Comparison of ENCODE assay signal across 28 cellular contexts in genomic region chr7:130263130-130263529, GRCh38. TPM values are rescaled to one million over a fixed set of nuclear protein-coding genes. Genes with fewer than 3 reads are reported as not detected.
DNase-seq lines count a peak whose midpoint lies in the region; ATAC-seq and TF ChIP-seq lines count a peak whose summit lies in the region.
"Had no signal": no experiment of that assay in that cellular context is flagged by ENCODE, and none has a peak within 500 bp of the region (broad histone marks: within the 10 kb centered on the region; RNA-seq: fewer than 3 reads in every experiment).

No MANE protein-coding gene starts in this region.

- H3K27me3 ChIP-seq in GM23338 (ENCODE audit: insufficient read depth) (no peaks in the 10 kb centered on the region), smooth muscle cell (ENCODE audit: low read depth) (no peaks in the 10 kb centered on the region), testis (no peaks in the 10 kb centered on the region)
- H3K27me3 ChIP-seq: adrenal gland, tibial nerve had no signal

- no peak overlapping the region for H3K27ac Mint-ChIP-seq in GM23338
- peak overlapping the region in 3 of 5 experiments; percentile 24 to 70 (median 69) for H3K27ac Mint-ChIP-seq in brain
- H3K27ac Mint-ChIP-seq: activated CD4-positive, alpha-beta memory T cell treated with anti-CD3 and anti-CD28 coated beads for 36 hours; activated naive CD4-positive, alpha-beta T cell treated with anti-CD3 and anti-CD28 coated beads, Interleukin-2, amount 10 ng/mL, durations not matched to agents 7 days and 5 days; CD4-positive, CD25-positive, alpha-beta regulatory T cell; IgD-negative memory B cell; T-cell had no signal

- peaks cover 16% of the 10 kb centered on the region for H3K4me1 ChIP-seq in GM23338 (ENCODE audit: insufficient read depth)
- H3K4me1 ChIP-seq in smooth muscle cell (ENCODE audit: low read depth) = peaks cover 22% of the 10 kb centered on the region
- no peaks in the 10 kb centered on the region for H3K4me1 ChIP-seq in testis
- H3K4me1 ChIP-seq: adrenal gland, tibial nerve had no signal

- no peak overlapping the region for H3K27ac ChIP-seq in GM23338 (ENCODE audit: low read depth)
- no peak overlapping the region for H3K27ac ChIP-seq in smooth muscle cell (ENCODE audit: low read depth)
- H3K27ac ChIP-seq in testis = no peak overlapping the region
- H3K27ac ChIP-seq: adrenal gland, tibial nerve had no signal

- H3K4me3 ChIP-seq in GM23338 (no peak overlapping the region), smooth muscle cell (no peak overlapping the region), testis (no peak overlapping the region)
- H3K4me3 ChIP-seq: adrenal gland, tibial nerve had no signal

- H4K20me1 ChIP-seq in GM23338 (replicated peaks; ENCODE audit: insufficient read depth) = no peaks in the 10 kb centered on the region
- H4K20me1 ChIP-seq in smooth muscle cell (ENCODE audit: low read depth) = no peaks in the 10 kb centered on the region

- intact Hi-C loops in testis (cut with DNase I; ENCODE audit: low total_unique reads) = no loop called here

- H2AFZ ChIP-seq in GM23338 (0 out of 2 replicates have a peak overlapping the region, but pooled peaks have one; percentile 16), smooth muscle cell (ENCODE audit: low read depth) (peak overlapping the region; percentile 41)

- H3K9me3 ChIP-seq in smooth muscle cell (replicated peaks; ENCODE audit: low read depth) (peaks cover 8% of the 10 kb centered on the region), testis (no peaks in the 10 kb centered on the region)
- H3K9me3 ChIP-seq: adrenal gland had no signal

- H3K79me2 ChIP-seq in GM23338 (replicated peaks; ENCODE audit: insufficient read depth) (no peaks in the 10 kb centered on the region), smooth muscle cell (ENCODE audit: low read depth) (no peaks in the 10 kb centered on the region)

- no peak for TF ChIP-seq CTCF in GM23338 (conservative IDR thresholded peaks at IDR 0.05; ENCODE audit: low read depth in 2 of 2)
- TF ChIP-seq CTCF in brain (conservative IDR thresholded peaks at IDR 0.05) = no peak
- no peak for TF ChIP-seq CTCF in smooth muscle cell (IDR thresholded peaks at IDR 0.05; ENCODE audit: borderline replicate concordance, insufficient read depth, poor library complexity, severe bottlenecking)
- no peak for TF ChIP-seq CTCF in testis (IDR thresholded peaks at IDR 0.05)

- H3K9ac ChIP-seq in smooth muscle cell (ENCODE audit: low read depth) = no peak overlapping the region

- H3F3A ChIP-seq in GM23338 (replicated peaks; ENCODE audit: low read depth) = no peaks in the 10 kb centered on the region
- H3F3A ChIP-seq in smooth muscle cell (ENCODE audit: low read depth) = no peaks in the 10 kb centered on the region

- H3K4me1 Mint-ChIP-seq in GM23338 = peaks cover 35% of the 10 kb centered on the region
- peaks cover 18% of the 10 kb centered on the region for H3K4me1 Mint-ChIP-seq in brain
- H3K4me1 Mint-ChIP-seq: activated naive CD4-positive, alpha-beta T cell treated with anti-CD3 and anti-CD28 coated beads, Interleukin-2, amount 10 ng/mL, durations not matched to agents 7 days and 5 days; CD4-positive, CD25-positive, alpha-beta regulatory T cell; IgD-negative memory B cell; T-cell had no signal

- H3K4me2 ChIP-seq in GM23338 (no peak overlapping the region), smooth muscle cell (no peak overlapping the region)

- H3K36me3 Mint-ChIP-seq in GM23338 (ENCODE audit: low read depth) (peaks cover 19% of the 10 kb centered on the region; the same call in 2 of the 3 replicates), brain (peaks cover 14% of the 10 kb centered on the region)
- H3K36me3 Mint-ChIP-seq: activated naive CD4-positive, alpha-beta T cell treated with anti-CD3 and anti-CD28 coated beads, Interleukin-2, amount 10 ng/mL, durations not matched to agents 7 days and 5 days; CD4-positive, CD25-positive, alpha-beta regulatory T cell; T-cell had no signal

- H3K27me3 Mint-ChIP-seq in GM23338 (ENCODE audit: insufficient read depth, low read depth, poor library complexity) (peaks cover 8% of the 10 kb centered on the region), brain (no peaks in the 10 kb centered on the region)
- H3K27me3 Mint-ChIP-seq: activated CD4-positive, alpha-beta memory T cell treated with anti-CD3 and anti-CD28 coated beads for 36 hours had no signal

- H3K9me3 Mint-ChIP-seq in GM23338 (peaks cover 31% of the 10 kb centered on the region), brain (peaks cover 25 to 44% (median 41%) of the 10 kb centered on the region in 5 experiments)
- H3K9me3 Mint-ChIP-seq: T-cell had no signal

- DNase-seq in GM23338 (ENCODE audit: low spot score) (no peak), NCI-H2227 (lab: John Stamatoyannopoulos, UW; ENCODE audit: unreplicated experiment) (peak; percentile 44), smooth muscle cell (lab: John Stamatoyannopoulos, UW; ENCODE audit: unreplicated experiment) (no peak), A172 (ENCODE audit: low spot score) (no peak), testis (no peak), pons (ENCODE audit: low spot score) (no peak)
- DNase-seq: activated CD4-positive, alpha-beta memory T cell treated with anti-CD3 and anti-CD28 coated beads for 36 hours; activated naive CD4-positive, alpha-beta T cell treated with anti-CD3 and anti-CD28 coated beads, Interleukin-2, amount 10 ng/mL, durations not matched to agents 7 days and 5 days; adrenal gland; Calu3; CD4-positive, CD25-positive, alpha-beta regulatory T cell; dermis blood vessel endothelial cell; GOT3; NCI-H2029 treated with DMSO at 0.1 percent for 48 hours; NCI-H345; NCI-H748 treated with DMSO at 0.1 percent for 48 hours; stimulated activated CD4-positive, alpha-beta T cell treated with anti-CD3 and anti-CD28 coated beads, Interleukin-4, amount 100 ng/mL, for 24 hours; T-cell had no signal

- no peak for ATAC-seq in GM23338
- ATAC-seq: activated CD4-positive, CD25-positive, alpha-beta regulatory T cell treated with anti-CD3 and anti-CD28 coated beads, Interleukin-2, amount 50 U/mL, for 24 hours; esophagus mucosa; T-cell had no signal

- peaks cover 3% of the 10 kb centered on the region; the same call in 1 of the 2 replicates for H3K9me2 ChIP-seq in GM23338 (ENCODE audit: insufficient read depth)

- H3K36me3 ChIP-seq in GM23338 (ENCODE audit: insufficient read depth) (peaks cover 5% of the 10 kb centered on the region; the same call in 1 of the 2 replicates), smooth muscle cell (ENCODE audit: low read depth) (peaks cover 2% of the 10 kb centered on the region), testis (ENCODE audit: low read depth, missing control alignments) (no peaks in the 10 kb centered on the region)
- H3K36me3 ChIP-seq: adrenal gland, tibial nerve had no signal

- H3K4me3 Mint-ChIP-seq in GM23338 (no peak overlapping the region), brain (no peak overlapping the region)
- H3K4me3 Mint-ChIP-seq: activated CD4-positive, alpha-beta memory T cell treated with anti-CD3 and anti-CD28 coated beads for 36 hours; activated naive CD4-positive, alpha-beta T cell treated with anti-CD3 and anti-CD28 coated beads, Interleukin-2, amount 10 ng/mL, durations not matched to agents 7 days and 5 days; CD4-positive, CD25-positive, alpha-beta regulatory T cell; IgD-negative memory B cell; T-cell had no signal

- WGBS in smooth muscle cell (ENCODE audit: low lambda C conversion rate) = 66% methylated on average over 2 of the region's 2 CpGs
- WGBS in testis, 2 donors = 56 to 82% methylated on average over 2 of the region's 2 CpGs

- TF ChIP-seq POLR2A in testis (IDR thresholded peaks at IDR 0.05) = no peak

TF ChIP-seq in GM23338, 12 proteins besides CTCF, POLR2A, EP300 and RAD21 (continues in another document):
- TF ChIP-seq NANOG (IDR thresholded peaks at IDR 0.05; ENCODE audit: borderline replicate concordance) (no peak), POLR2AphosphoS5 (IDR thresholded peaks at IDR 0.05; ENCODE audit: low read depth) (no peak), ZNF331 (CRISPR knock-in tag; IDR thresholded peaks at IDR 0.05; ENCODE audit: low read depth) (no peak), STAT1 (IDR thresholded peaks at IDR 0.05; ENCODE audit: unreplicated experiment) (no peak)

RNA-seq across cellular contexts. Expression of gene CPA2, which starts 3.5 kb away (rescaled TPM):
- not detected in 2 replicates for total RNA-seq in GM23338 (2014; rRNA removed; shearing (Covaris generic))
- polyA plus RNA-seq in GM23338 (2016; fragmentation: Nextera tagmentation; extraction: Ambion mirVana) (not detected in 2 replicates), brain (ENCODE audit: insufficient read depth, low read depth, low replicate concordance) (0.97 TPM), smooth muscle cell (0.18 TPM in 1 of 2 replicates, not detected in the other), testis (ENCODE audit: insufficient read depth, low read depth, low replicate concordance) (1.1 TPM)
- total RNA-seq in smooth muscle cell (not detected in 2 replicates), testis (1 to 10 TPM; 1.4 to 2.4 TPM)
- total RNA-seq in A172 (2014; rRNA removed; shearing (Covaris generic)) = not detected in 2 replicates
- total RNA-seq: Calu3; CD4-positive, CD25-positive, alpha-beta regulatory T cell; dermis blood vessel endothelial cell; esophagus mucosa; fibroblast of villous mesenchyme; HT-29; OCI-LY7; SK-MEL-5 had no signal
- polyA plus RNA-seq: CD4-positive, CD25-positive, alpha-beta regulatory T cell; IgD-negative memory B cell had no signal

RNA-seq across cellular contexts. Expression of gene CPA4, which starts 29.8 kb away (rescaled TPM):
- not detected in 2 replicates for total RNA-seq in GM23338 (2014; rRNA removed; shearing (Covaris generic))
- polyA plus RNA-seq in GM23338 (2016; fragmentation: Nextera tagmentation; extraction: Ambion mirVana) = not detected in 2 replicates
- polyA plus RNA-seq in brain (ENCODE audit: insufficient read depth, low read depth, low replicate concordance) = 0.34 TPM
- total RNA-seq in smooth muscle cell = 8.8 and 14.8 TPM in 2 replicates
- 6.3 and 12.3 TPM in 2 replicates for polyA plus RNA-seq in smooth muscle cell
- 387 and 495 TPM in 2 replicates for total RNA-seq in A172 (2014; rRNA removed; shearing (Covaris generic))
- under 1 TPM; 0.31 to 0.68 TPM for total RNA-seq in testis
- 0.94 TPM for polyA plus RNA-seq in testis (ENCODE audit: insufficient read depth, low read depth, low replicate concordance)
- total RNA-seq: Calu3; CD4-positive, CD25-positive, alpha-beta regulatory T cell; HT-29; OCI-LY7 had no signal
- polyA plus RNA-seq: CD4-positive, CD25-positive, alpha-beta regulatory T cell; IgD-negative memory B cell had no signal

RNA-seq across cellular contexts. Expression of gene SSMEM1, which starts 55.5 kb away (rescaled TPM):
- not detected in 2 replicates for total RNA-seq in GM23338 (2014; rRNA removed; shearing (Covaris generic))
- polyA plus RNA-seq in GM23338 (2016; fragmentation: Nextera tagmentation; extraction: Ambion mirVana) = not detected in 2 replicates
- not detected for polyA plus RNA-seq in brain (ENCODE audit: insufficient read depth, low read depth, low replicate concordance)
- total RNA-seq in smooth muscle cell = not detected in 2 replicates
- polyA plus RNA-seq in smooth muscle cell = not detected in 2 replicates
- not detected in 2 replicates for total RNA-seq in A172 (2014; rRNA removed; shearing (Covaris generic))
- 10 to 100 TPM; 17.8 to 34.8 TPM for total RNA-seq in testis
- 61.0 TPM for polyA plus RNA-seq in testis (ENCODE audit: insufficient read depth, low read depth, low replicate concordance)
- total RNA-seq: activated CD4-positive, alpha-beta memory T cell treated with anti-CD3 and anti-CD28 coated beads for 36 hours; adrenal gland; Calu3; CD4-positive, CD25-positive, alpha-beta regulatory T cell; dermis blood vessel endothelial cell; esophagus mucosa; HT-29; M059J; OCI-LY7; T-cell; tibial nerve had no signal
- polyA plus RNA-seq: CD4-positive, CD25-positive, alpha-beta regulatory T cell; IgD-negative memory B cell had no signal

RNA-seq across cellular contexts. Expression of gene TMEM209, which starts 57.9 kb away (rescaled TPM):
- 18.6 and 23.6 TPM in 2 replicates for total RNA-seq in GM23338 (2014; rRNA removed; shearing (Covaris generic))
- polyA plus RNA-seq in GM23338 (2016; fragmentation: Nextera tagmentation; extraction: Ambion mirVana) = 21.3 and 26.2 TPM in 2 replicates
- 16.7 TPM for polyA plus RNA-seq in brain (ENCODE audit: insufficient read depth, low read depth, low replicate concordance)
- 20.3 and 23.0 TPM in 2 replicates for total RNA-seq in smooth muscle cell
- polyA plus RNA-seq in smooth muscle cell = 15.1 and 18.2 TPM in 2 replicates
- 12.7 and 14.9 TPM in 2 replicates for total RNA-seq in A172 (2014; rRNA removed; shearing (Covaris generic))
- 10 to 100 TPM; 28.4 to 37.5 TPM for total RNA-seq in testis
- 33.8 TPM for polyA plus RNA-seq in testis (ENCODE audit: insufficient read depth, low read depth, low replicate concordance)

Comparison
In these comparisons a context has a peak if more than half of its experiments do, and no peak if none do; other contexts are left out.
1. RNA of gene CPA4, which starts 29.8 kb away (total RNA-seq): 387 to 495 TPM in A172; 8.8 to 14.8 TPM in smooth muscle cell, 0.31 to 0.68 TPM in testis and not detected in GM23338; every median in the first group is over 10 times any median in the second.
2. RNA of gene SSMEM1, which starts 55.5 kb away (total RNA-seq): 17.8 to 34.8 TPM in testis; not detected in GM23338, not detected in smooth muscle cell and not detected in A172; every median in the first group is over 10 times any median in the second.